29 cellular contexts compared by ENCODE assay signal in genomic region chr4:118935819-118936218, GRCh38. TPM values are rescaled to one million over a fixed set of nuclear protein-coding genes. Genes with fewer than 3 reads are reported as not detected.
DNase-seq lines count a peak whose midpoint lies in the region; ATAC-seq and TF ChIP-seq lines count a peak whose summit lies in the region.
"Had no signal": no experiment of that assay in that cellular context is flagged by ENCODE, and none has a peak within 500 bp of the region (broad histone marks: within the 10 kb centered on the region; RNA-seq: fewer than 3 reads in every experiment).

No MANE protein-coding gene starts in this region.

- DNase-seq in HL-60 (ENCODE audit: low read depth in 1 of 2, low spot score in 1 of 2) = peak; percentile 78 to 91
- DNase-seq in NOMO-1 treated with DMSO at 0.1 percent for 48 hours (lab: John Stamatoyannopoulos, UW; ENCODE audit: unreplicated experiment) = peak; percentile 75
- no peak for DNase-seq in coronary artery (ENCODE audit: low spot score)
- DNase-seq in left colon = no peak
- no peak for DNase-seq in DMS114 treated with DMSO at 0.1 percent for 48 hours (lab: John Stamatoyannopoulos, UW; ENCODE audit: unreplicated experiment)
- no peak for DNase-seq in NCI-H1436 (lab: John Stamatoyannopoulos, UW)
- DNase-seq: activated CD4-positive, alpha-beta T cell treated with anti-CD3 and anti-CD28 coated beads for 36 hours; activated CD8-positive, alpha-beta T cell treated with anti-CD3 and anti-CD28 coated beads, Interleukin-2, amount 10 ng/mL, durations not matched to agents 7 days and 5 days; activated effector memory CD4-positive, alpha-beta T cell treated with Interleukin-2 at 50 U/mL for 16 hours; activated naive CD8-positive, alpha-beta T cell treated with anti-CD3 and anti-CD28 coated beads for 36 hours; activated T-cell treated with anti-CD3 and anti-CD28 coated beads for 4 hours; caudate nucleus; esophagus squamous epithelium; left ventricle myocardium superior; midbrain; natural killer cell; NCI-H1048; NCI-H1930; retina; stimulated activated CD4-positive, alpha-beta T cell treated with anti-CD3 and anti-CD28 coated beads, Interleukin-1b, Interleukin-23, amount 100 ng/mL, for 48 hours; stomach; T-helper 17 cell had no signal

- H3K4me3 ChIP-seq in HL-60 (replicated peaks; ENCODE audit: insufficient read depth, low read length) (no peak overlapping the region), coronary artery (peak overlapping the region; percentile 8), neutrophil (ENCODE audit: low read depth in 1 of 2, low read length in 1 of 2) (no peak overlapping the region)
- H3K4me3 ChIP-seq: BLaER1, esophagus squamous epithelium, HAP-1, smooth muscle cell, stomach, tibial nerve had no signal

- H3K4me1 ChIP-seq in neutrophil (ENCODE audit: control insufficient read depth in 1 of 2, insufficient read depth in 1 of 2, low read depth in 1 of 2, low read length in 1 of 2) = peaks cover 9 to 15% of the 10 kb centered on the region in 2 experiments
- H3K4me1 ChIP-seq: HAP-1 had no signal

- no peak for TF ChIP-seq CTCF in HL-60 (IDR thresholded peaks at IDR 0.05; ENCODE audit: insufficient read depth, low read length)
- TF ChIP-seq CTCF in coronary artery (IDR thresholded peaks at IDR 0.05) = no peak
- no peak for TF ChIP-seq CTCF in neutrophil (IDR thresholded peaks at IDR 0.05)

- H3K9me3 ChIP-seq in neutrophil = no peaks in the 10 kb centered on the region
- H3K9me3 ChIP-seq: BLaER1, esophagus squamous epithelium, HAP-1, stomach, tibial nerve had no signal

- H3K27me3 ChIP-seq in HL-60 (ENCODE audit: insufficient read depth, poor library complexity, severe bottlenecking) (no peaks in the 10 kb centered on the region), neutrophil (no peaks in the 10 kb centered on the region)
- H3K27me3 ChIP-seq: BLaER1, esophagus squamous epithelium, stomach, tibial nerve had no signal

- ATAC-seq in GM18867 (IDR thresholded peaks at IDR 0.05; ENCODE audit: unreplicated experiment) = no peak
- no peak for ATAC-seq in left colon
- ATAC-seq: activated CD4-positive, alpha-beta T cell treated with anti-CD3 and anti-CD28 coated beads for 36 hours; activated CD8-positive, alpha-beta T cell treated with anti-CD3 and anti-CD28 coated beads, Interleukin-2, amount 10 ng/mL, durations not matched to agents 7 days and 5 days; left ventricle myocardium superior; T-helper 17 cell had no signal

- intact Hi-C loops in left colon (cut with DNase I, micrococcal nuclease) = no loop called here

- no peaks in the 10 kb centered on the region for H3K36me3 ChIP-seq in neutrophil
- H3K36me3 ChIP-seq: BLaER1, esophagus squamous epithelium, HAP-1, stomach, tibial nerve had no signal

- H3K27ac ChIP-seq in HL-60 (replicated peaks) (peak overlapping the region; percentile 54), coronary artery (peak overlapping the region in 1 of 2 donors; percentile 39), neutrophil (peak overlapping the region; percentile 42)
- H3K27ac ChIP-seq: BLaER1, KMS-11, tibial nerve had no signal

RNA-seq across cellular contexts. Expression of gene SYNPO2, which starts 47.2 kb away (rescaled TPM):
- total RNA-seq in left colon = 100 to 1,000 TPM in 1 of 2 donors, 10 to 100 TPM in 1; 11.8 to 141 TPM

Comparison
In these comparisons a context has a peak if more than half of its experiments do, and no peak if none do; other contexts are left out.
1. DNase-seq: peak in HL-60 (2 of 2) and NOMO-1 treated with DMSO at 0.1 percent for 48 hours (single experiment); none in coronary artery (single experiment), left colon (0 of 2), DMS114 treated with DMSO at 0.1 percent for 48 hours (single experiment) and NCI-H1436 (single experiment).